36 cellular contexts compared by ENCODE assay signal in genomic region chr1:192691041-192691440, GRCh38. TPM values are rescaled to one million over a fixed set of nuclear protein-coding genes. Genes with fewer than 3 reads are reported as not detected.
"Had no signal": no experiment of that assay in that cellular context is flagged by ENCODE, and none has a peak within 500 bp of the region (broad histone marks: within the 10 kb centered on the region; RNA-seq: fewer than 3 reads in every experiment).

No MANE protein-coding gene starts in this region.

- H3K9me3 ChIP-seq: ascending aorta, Peyer's patch had no signal

- H3K4me1 Mint-ChIP-seq: activated CD4-positive, alpha-beta T cell treated with anti-CD3 and anti-CD28 coated beads for 36 hours; activated CD4-positive, alpha-beta T cell treated with anti-CD3 and anti-CD28 coated beads, Interleukin-2, amount 10 ng/mL, durations not matched to agents 7 days and 5 days; activated naive CD4-positive, alpha-beta T cell treated with anti-CD3 and anti-CD28 coated beads, Interleukin-2, amount 50 U/mL, for 24 hours; activated naive CD8-positive, alpha-beta T cell treated with anti-CD3 and anti-CD28 coated beads, Interleukin-2, amount 10 ng/mL, durations not matched to agents 7 days and 5 days; central memory CD8-positive, alpha-beta T cell; IgD-negative memory B cell; T-cell had no signal

- H3K4me1 ChIP-seq: ascending aorta, Peyer's patch had no signal

- ATAC-seq: activated CD4-positive, alpha-beta T cell treated with anti-CD3 and anti-CD28 coated beads for 36 hours; activated CD4-positive, CD25-positive, alpha-beta regulatory T cell treated with anti-CD3 and anti-CD28 coated beads, Interleukin-2, amount 50 U/mL, for 24 hours; activated CD8-positive, alpha-beta T cell treated with anti-CD3 and anti-CD28 coated beads, Interleukin-2, amount 10 ng/mL, durations not matched to agents 7 days and 5 days; PC-3; SK-N-SH treated with all-trans-retinoic acid at 6 μM for 48 hours; T-cell had no signal

- H3K4me3 Mint-ChIP-seq: activated CD4-positive, alpha-beta T cell treated with anti-CD3 and anti-CD28 coated beads for 36 hours; activated CD4-positive, alpha-beta T cell treated with anti-CD3 and anti-CD28 coated beads, Interleukin-2, amount 10 ng/mL, durations not matched to agents 7 days and 5 days; activated CD8-positive, alpha-beta T cell treated with anti-CD3 and anti-CD28 coated beads, Interleukin-2, amount 10 ng/mL, durations not matched to agents 7 days and 5 days; activated naive CD4-positive, alpha-beta T cell treated with anti-CD3 and anti-CD28 coated beads, Interleukin-2, amount 50 U/mL, for 24 hours; activated naive CD8-positive, alpha-beta T cell treated with anti-CD3 and anti-CD28 coated beads, Interleukin-2, amount 10 ng/mL, durations not matched to agents 7 days and 5 days; activated T-cell treated with anti-CD3 and anti-CD28 coated beads, Interleukin-2, amount 50 U/mL, for 24 hours; central memory CD8-positive, alpha-beta T cell; IgD-negative memory B cell; T-cell had no signal

- H3K27ac ChIP-seq: ascending aorta, cardiac muscle cell, Peyer's patch had no signal

- H3K27ac Mint-ChIP-seq: activated CD4-positive, alpha-beta T cell treated with anti-CD3 and anti-CD28 coated beads for 36 hours; activated CD4-positive, alpha-beta T cell treated with anti-CD3 and anti-CD28 coated beads, Interleukin-2, amount 10 ng/mL, durations not matched to agents 7 days and 5 days; activated CD8-positive, alpha-beta T cell treated with anti-CD3 and anti-CD28 coated beads, Interleukin-2, amount 10 ng/mL, durations not matched to agents 7 days and 5 days; activated naive CD4-positive, alpha-beta T cell treated with anti-CD3 and anti-CD28 coated beads, Interleukin-2, amount 50 U/mL, for 24 hours; activated naive CD8-positive, alpha-beta T cell treated with anti-CD3 and anti-CD28 coated beads, Interleukin-2, amount 10 ng/mL, durations not matched to agents 7 days and 5 days; activated T-cell treated with anti-CD3 and anti-CD28 coated beads, Interleukin-2, amount 50 U/mL, for 24 hours; activated T-helper 2 cell treated with anti-CD3 and anti-CD28 coated beads, Interferon-gamma antibody, Interleukin-2, Interleukin-4, amounts not matched to agents 10 μg/mL and 5 μg/mL and 100 μg/mL, durations not matched to agents 14 hours and 24 hours and 36 hours; IgD-negative memory B cell; T-cell had no signal

- DNase-seq: activated CD4-positive, alpha-beta T cell treated with anti-CD3 and anti-CD28 coated beads for 36 hours; activated CD4-positive, alpha-beta T cell treated with anti-CD3 and anti-CD28 coated beads, Interleukin-2, amount 10 ng/mL, durations not matched to agents 7 days and 5 days; activated CD4-positive, alpha-beta T cell treated with anti-CD3 and anti-CD28 coated beads, Interleukin-2, amount 50 U/mL, for 48 hours; activated CD8-positive, alpha-beta T cell treated with anti-CD3 and anti-CD28 coated beads, Interleukin-2, amount 10 ng/mL, durations not matched to agents 7 days and 5 days; activated gamma-delta T cell; activated naive CD4-positive, alpha-beta T cell treated with Interleukin-2 at 50 U/mL for 16 hours; activated naive CD8-positive, alpha-beta T cell treated with anti-CD3 and anti-CD28 coated beads, Interleukin-2, amount 10 ng/mL, durations not matched to agents 7 days and 5 days; activated T-cell treated with anti-CD3 and anti-CD28 coated beads, Interleukin-2, amount 50 U/mL, for 24 hours; amygdala; Karpas-422; KBM-7; MG63; NCI-H1048; NCI-H1105 treated with DMSO at 0.1 percent for 48 hours; NCI-H1694; NCI-H2029; NCI-H2171; NCI-H510A treated with DMSO at 0.1 percent for 48 hours; NCI-H526 treated with DMSO at 0.1 percent for 48 hours; NK-92 treated with Interleukin-12 subunit alpha and Interleukin-12 subunit beta, amount 100 ng/mL, for 24 hours; PC-3; Peyer's patch; RPMI8226; SIG-M5; T-cell; T-helper 2 cell; T-helper 9 cell had no signal

- H3K9me3 Mint-ChIP-seq: activated naive CD4-positive, alpha-beta T cell treated with anti-CD3 and anti-CD28 coated beads, Interleukin-2, amount 50 U/mL, for 24 hours had no signal

- H3K4me3 ChIP-seq: ascending aorta, cardiac muscle cell, MG63, Peyer's patch had no signal

- H3K36me3 ChIP-seq: ascending aorta, cardiac muscle cell, MG63, Peyer's patch had no signal

- H3K36me3 Mint-ChIP-seq: activated naive CD8-positive, alpha-beta T cell treated with anti-CD3 and anti-CD28 coated beads, Interleukin-2, amount 10 ng/mL, durations not matched to agents 7 days and 5 days; T-cell had no signal

- H3K27me3 Mint-ChIP-seq: central memory CD8-positive, alpha-beta T cell; IgD-negative memory B cell had no signal

- H3K27me3 ChIP-seq: ascending aorta, cardiac muscle cell, MG63, Peyer's patch had no signal

RNA-seq across cellular contexts. Expression of gene RGS13, which starts 55.1 kb away (rescaled TPM):
- total RNA-seq: activated CD4-positive, alpha-beta T cell treated with anti-CD3 and anti-CD28 coated beads for 36 hours; activated CD4-positive, alpha-beta T cell treated with anti-CD3 and anti-CD28 coated beads, Interleukin-2, amount 10 ng/mL, durations not matched to agents 7 days and 5 days; activated CD8-positive, alpha-beta T cell treated with anti-CD3 and anti-CD28 coated beads, Interleukin-2, amount 10 ng/mL, durations not matched to agents 7 days and 5 days; activated T-helper 2 cell treated with anti-CD3 and anti-CD28 coated beads, Interferon-gamma antibody, Interleukin-2, Interleukin-4, amounts not matched to agents 10 μg/mL and 5 μg/mL and 100 μg/mL, durations not matched to agents 14 hours and 24 hours and 36 hours; ascending aorta; SK-MEL-5 had no signal
